Comparison of ENCODE assay signal across 1 cellular context in genomic region chr3:14200276-14200675, GRCh38.
TF ChIP-seq lines count a peak whose summit lies in the region.

No MANE protein-coding gene starts in this region.

TF ChIP-seq in K562, 482 proteins besides CTCF, POLR2A, EP300 and RAD21:
- no peak for TF ChIP-seq BRF1 (IDR thresholded peaks at IDR 0.05; ENCODE audit: borderline replicate concordance, extremely low read depth, insufficient read length)
- TF ChIP-seq XRCC3 (IDR thresholded peaks at IDR 0.05), result no peak
- TF ChIP-seq WHSC1 (IDR thresholded peaks at IDR 0.05; ENCODE audit: low read length), result peak; percentile 39
- TF ChIP-seq ZKSCAN1 (IDR thresholded peaks at IDR 0.05; ENCODE audit: low read depth, low read length), result no peak
- TF ChIP-seq OTX1 (CRISPR knock-in tag; IDR thresholded peaks at IDR 0.05), result no peak
- peak; percentile 40; the same call in 1 of the 2 replicates for TF ChIP-seq POLR2G (IDR thresholded peaks at IDR 0.05; ENCODE audit: low read depth, low read length)
- TF ChIP-seq POLR2AphosphoS5 (IDR thresholded peaks at IDR 0.05; ENCODE audit: control insufficient read depth, insufficient read depth, low read depth, low read length), result 0 out of 2 replicates have a peak, but pooled peaks have one; percentile 1
- TF ChIP-seq POLR2AphosphoS2 (IDR thresholded peaks at IDR 0.05; ENCODE audit: low read length), result peak; percentile 31; the same call in 1 of the 2 replicates
TF ChIP-seq in K562: peak in this region for 4.
